10 cellular contexts compared by ENCODE assay signal in genomic region chr1:52955129-52955970, GRCh38. TPM values are rescaled to one million over a fixed set of nuclear protein-coding genes. Genes with fewer than 3 reads are reported as not detected.
DNase-seq lines count a peak whose midpoint lies in the region; ATAC-seq, FAIRE-seq and TF ChIP-seq lines count a peak whose summit lies in the region.
"Had no signal": no experiment of that assay in that cellular context is flagged by ENCODE, and none has a peak within 500 bp of the region (broad histone marks: within the 10 kb centered on the region; RNA-seq: fewer than 3 reads in every experiment).

No MANE protein-coding gene starts in this region.

- FAIRE-seq in HepG2 (lab: Jason Lieb, UNC): no peak

- peak; percentile 89 for DNase-seq in AG09309 (ENCODE audit: low read depth)
- DNase-seq in HT1080 (ENCODE audit: low read depth): peak; percentile 47
- DNase-seq in astrocyte of the hippocampus (ENCODE audit: low read depth, low spot score): peak; percentile 90
- peak; percentile 18 for DNase-seq in HepG2 (ENCODE audit: low spot score)
- DNase-seq in NK-92 treated with Interleukin-12 subunit alpha and Interleukin-12 subunit beta, amount 100 ng/mL, for 24 hours (lab: John Stamatoyannopoulos, UW): no peak
- no peak for DNase-seq in stimulated activated CD4-positive, alpha-beta T cell treated with anti-CD3 and anti-CD28 coated beads, Interleukin-4, amount 100 ng/mL, for 1 hour
- no peak for DNase-seq in hypothalamus (lab: John Stamatoyannopoulos, UW)
- DNase-seq: activated effector memory CD4-positive, alpha-beta T cell treated with anti-CD3 and anti-CD28 coated beads, Interleukin-2, amount 50 U/mL, for 16 hours had no signal

- TF ChIP-seq CTCF in AG09309 (IDR thresholded peaks at IDR 0.05; ENCODE audit: control insufficient read depth, insufficient read depth, low read depth, low read length, missing control alignments) (no peak), HepG2 (CRISPR knock-in tag; IDR thresholded peaks at IDR 0.05) (no peak)

- no peaks in the 10 kb centered on the region for H4K20me1 ChIP-seq in HepG2 (ENCODE audit: insufficient read depth, low read length)

- no peak for TF ChIP-seq RAD21 in HepG2 (CRISPR knock-in tag; IDR thresholded peaks at IDR 0.05)

- intact Hi-C loops in HepG2 (cut with micrococcal nuclease; ENCODE audit: unreplicated experiment): no loop called here

- no TSS peak for BruUV-seq in HepG2 (replicated peaks; lab: Mats Ljungman, UMichigan)

- in situ Hi-C loops in HepG2 (cut with HindIII; ENCODE audit: extremely low pct_ligation_motif_present, low pct_unique_long_range_greater_than_20kb): no loop called here

- H3K4me3 ChIP-seq in AG09309 (ENCODE audit: control insufficient read depth, low read depth, low read length) (no peak overlapping the region), HepG2 (replicated peaks in 1 of 3; ENCODE audit: insufficient read depth in 1 of 3, low read depth in 2 of 3, low read length in 3 of 3) (no peak overlapping the region)
- H3K4me3 ChIP-seq: skin epidermis had no signal

- ATAC-seq in HepG2 (no peak), HG03095 (IDR thresholded peaks at IDR 0.05; ENCODE audit: unreplicated experiment) (no peak)

- H3K4me2 ChIP-seq in HepG2 (ENCODE audit: low read depth, low read length): no peak overlapping the region

- TF ChIP-seq EP300 in HepG2 (IDR thresholded peaks at IDR 0.05; ENCODE audit: low read depth in 2 of 2, low read length in 2 of 2) (no peak), HepG2 (CRISPR knock-in tag; IDR thresholded peaks at IDR 0.05; ENCODE audit: borderline replicate concordance) (no peak)

- POLR2A ChIA-PET in HepG2 (lab: Yijun Ruan, JAX): no interaction called here

- no peak overlapping the region for H3K9ac ChIP-seq in HepG2 (ENCODE audit: insufficient read depth, low read depth, low read length)

- no peak overlapping the region for H3K27ac ChIP-seq in HepG2 (ENCODE audit: extremely low read length, insufficient read depth, low read length)

- H3K36me3 ChIP-seq in HepG2 (replicated peaks in 1 of 2; ENCODE audit: control insufficient read depth in 1 of 2, insufficient read depth in 2 of 2, low read length in 2 of 2): peaks cover 2 to 3% of the 10 kb centered on the region in 2 experiments; a peak in 2 of 5 replicates

- CTCF ChIA-PET in HepG2 (lab: Yijun Ruan, JAX; ENCODE audit: low intra/inter-chr PET ratio, low total read pairs): no interaction called here

- H3K9me3 ChIP-seq in HepG2 (ENCODE audit: low read length): no peaks in the 10 kb centered on the region

- H3K27me3 ChIP-seq in HepG2 (ENCODE audit: control insufficient read depth in 1 of 2, insufficient read depth in 2 of 2, low read length in 2 of 2): no peaks in the 10 kb centered on the region

- H3K4me1 ChIP-seq in HepG2 (ENCODE audit: insufficient read depth, low read length): peaks cover 13% of the 10 kb centered on the region

- H3K79me2 ChIP-seq in HepG2 (ENCODE audit: insufficient read depth, low read length): no peaks in the 10 kb centered on the region

- no peak for TF ChIP-seq POLR2A in HepG2 (IDR thresholded peaks at IDR 0.05; ENCODE audit: insufficient read depth in 1 of 2, low read depth in 2 of 2, low read length in 2 of 2)

- no peak overlapping the region for H2AFZ ChIP-seq in HepG2 (ENCODE audit: low read length)

- 84% methylated on average over 6 of the region's 6 CpGs for WGBS in HepG2 (ENCODE audit: low lambda C conversion rate)

TF ChIP-seq in HepG2, 621 proteins besides CTCF, POLR2A, EP300 and RAD21:
- TF ChIP-seq ATAD3A (CRISPR knock-in tag; IDR thresholded peaks at IDR 0.05) (no peak), FOXA3 (CRISPR knock-in tag; IDR thresholded peaks at IDR 0.05) (no peak), SP1 (IDR thresholded peaks at IDR 0.05) (no peak), SP1 (CRISPR knock-in tag; IDR thresholded peaks at IDR 0.05) (no peak), KLF12 (CRISPR knock-in tag; IDR thresholded peaks at IDR 0.05; ENCODE audit: borderline replicate concordance) (no peak), RFXANK (CRISPR knock-in tag; IDR thresholded peaks at IDR 0.05) (no peak), SKI (IDR thresholded peaks at IDR 0.05; ENCODE audit: partially characterized antibody) (no peak), ZNF205 (CRISPR knock-in tag; IDR thresholded peaks at IDR 0.05) (no peak)

RNA-seq across cellular contexts. Expression of gene SCP2, which starts 28.3 kb away (rescaled TPM):
- total RNA-seq in HT1080 (2014; rRNA removed; shearing (Covaris generic)): 40.9 and 59.3 TPM in 2 replicates
- 85.7 and 93.3 TPM in 2 replicates for polyA plus RNA-seq in HT1080 (2015; cell fraction: cytosol; rRNA removed)
- polyA plus RNA-seq in HT1080 (2015; cell fraction: nucleus; rRNA removed): 66.3 and 67.1 TPM in 2 replicates
- 133 and 215 TPM in 2 replicates for total RNA-seq in HepG2 (2016; rRNA removed; fragmentation: Illumina TruSeq; extraction: Trizol)
- total RNA-seq in HepG2 (2016; cell fraction: cytosol; rRNA removed; fragmentation: Illumina TruSeq; extraction: Trizol; ENCODE audit: low read depth): 13.3 and 15.9 TPM in 2 replicates
- total RNA-seq in HepG2 (2016; cell fraction: insoluble cytoplasmic fraction; rRNA removed; fragmentation: Illumina TruSeq; extraction: Trizol): 133 and 225 TPM in 2 replicates
- 33.4 and 38.1 TPM in 2 replicates for total RNA-seq in HepG2 (2016; cell fraction: membrane; rRNA removed; fragmentation: Illumina TruSeq; extraction: Trizol)
- 54.5 and 57.0 TPM in 2 replicates for total RNA-seq in HepG2 (2016; cell fraction: nucleus; rRNA removed; fragmentation: Illumina TruSeq; extraction: Trizol)
- polyA plus RNA-seq in HepG2 (2011; rRNA removed): 45.6 and 59.0 TPM in 2 replicates
- polyA plus RNA-seq in HepG2 (2011; cell fraction: cytosol; rRNA removed): 21.7 and 41.8 TPM in 2 replicates
- polyA plus RNA-seq in HepG2 (2011; cell fraction: nucleus; rRNA removed): 11.2 and 21.2 TPM in 2 replicates
- 88.5 and 194 TPM in 2 replicates for polyA plus RNA-seq in HepG2 (2012)
- polyA plus RNA-seq in HepG2 (2016; cell fraction: cytosol; fragmentation: Illumina TruSeq; extraction: Trizol; ENCODE audit: low read depth): 12.4 and 13.4 TPM in 2 replicates
- 220 and 248 TPM in 2 replicates for polyA plus RNA-seq in HepG2 (2016; cell fraction: insoluble cytoplasmic fraction; fragmentation: Illumina TruSeq; extraction: Trizol; ENCODE audit: low read depth)
- polyA plus RNA-seq in HepG2 (2016; cell fraction: membrane; fragmentation: Illumina TruSeq; extraction: Trizol; ENCODE audit: low read depth): 28.4 and 29.4 TPM in 2 replicates
- polyA plus RNA-seq in HepG2 (2016; cell fraction: nucleus; fragmentation: Illumina TruSeq; extraction: Trizol; ENCODE audit: insufficient read depth, low read depth): 75.9 and 81.4 TPM in 2 replicates
- 12.4 and 19.8 TPM in 2 replicates for polyA minus RNA-seq in HepG2 (2011; rRNA and poly(A)+ RNA removed; ENCODE audit: low replicate concordance)
- 30.3 and 35.0 TPM in 2 replicates for polyA minus RNA-seq in HepG2 (2011; cell fraction: cytosol; rRNA and poly(A)+ RNA removed)
- polyA minus RNA-seq in HepG2 (2011; cell fraction: nucleus; rRNA and poly(A)+ RNA removed): 32.4 and 42.5 TPM in 2 replicates

RNA-seq across cellular contexts. Expression of gene ECHDC2, which starts 33.8 kb away (rescaled TPM):
- 1.4 and 2.5 TPM in 2 replicates for total RNA-seq in HT1080 (2014; rRNA removed; shearing (Covaris generic))
- 9.7 and 10.2 TPM in 2 replicates for polyA plus RNA-seq in HT1080 (2015; cell fraction: cytosol; rRNA removed)
- 63.7 and 66.1 TPM in 2 replicates for polyA plus RNA-seq in HT1080 (2015; cell fraction: nucleus; rRNA removed)
- 27.3 and 48.1 TPM in 2 replicates for total RNA-seq in HepG2 (2016; rRNA removed; fragmentation: Illumina TruSeq; extraction: Trizol)
- 14.4 and 15.0 TPM in 2 replicates for total RNA-seq in HepG2 (2016; cell fraction: cytosol; rRNA removed; fragmentation: Illumina TruSeq; extraction: Trizol; ENCODE audit: low read depth)
- 24.1 and 48.7 TPM in 2 replicates for total RNA-seq in HepG2 (2016; cell fraction: insoluble cytoplasmic fraction; rRNA removed; fragmentation: Illumina TruSeq; extraction: Trizol)
- 27.6 and 28.1 TPM in 2 replicates for total RNA-seq in HepG2 (2016; cell fraction: membrane; rRNA removed; fragmentation: Illumina TruSeq; extraction: Trizol)
- 47.0 and 57.5 TPM in 2 replicates for total RNA-seq in HepG2 (2016; cell fraction: nucleus; rRNA removed; fragmentation: Illumina TruSeq; extraction: Trizol)
- 90.3 and 107 TPM in 2 replicates for polyA plus RNA-seq in HepG2 (2011; rRNA removed)
- 28.8 and 33.6 TPM in 2 replicates for polyA plus RNA-seq in HepG2 (2011; cell fraction: cytosol; rRNA removed)
- 324 and 383 TPM in 2 replicates for polyA plus RNA-seq in HepG2 (2011; cell fraction: nucleus; rRNA removed)
- polyA plus RNA-seq in HepG2 (2012): 92.3 and 94.6 TPM in 2 replicates
- 10.1 and 14.1 TPM in 2 replicates for polyA plus RNA-seq in HepG2 (2016; cell fraction: cytosol; fragmentation: Illumina TruSeq; extraction: Trizol; ENCODE audit: low read depth)
- polyA plus RNA-seq in HepG2 (2016; cell fraction: insoluble cytoplasmic fraction; fragmentation: Illumina TruSeq; extraction: Trizol; ENCODE audit: low read depth): 25.0 and 28.2 TPM in 2 replicates
- polyA plus RNA-seq in HepG2 (2016; cell fraction: membrane; fragmentation: Illumina TruSeq; extraction: Trizol; ENCODE audit: low read depth): 15.4 and 18.5 TPM in 2 replicates
- 222 and 224 TPM in 2 replicates for polyA plus RNA-seq in HepG2 (2016; cell fraction: nucleus; fragmentation: Illumina TruSeq; extraction: Trizol; ENCODE audit: insufficient read depth, low read depth)
- polyA minus RNA-seq in HepG2 (2011; rRNA and poly(A)+ RNA removed; ENCODE audit: low replicate concordance): 2.4 and 35.6 TPM in 2 replicates
- polyA minus RNA-seq in HepG2 (2011; cell fraction: cytosol; rRNA and poly(A)+ RNA removed): 5.5 and 7.3 TPM in 2 replicates
- 75.6 and 105 TPM in 2 replicates for polyA minus RNA-seq in HepG2 (2011; cell fraction: nucleus; rRNA and poly(A)+ RNA removed)

Comparison
In these comparisons a context has a peak if more than half of its experiments do, and no peak if none do; other contexts are left out.
1. DNase-seq: peak in AG09309 (single experiment), HT1080 (single experiment), astrocyte of the hippocampus (single experiment) and HepG2 (single experiment); none in NK-92 treated with Interleukin-12 subunit alpha and Interleukin-12 subunit beta, amount 100 ng/mL, for 24 hours (single experiment), stimulated activated CD4-positive, alpha-beta T cell treated with anti-CD3 and anti-CD28 coated beads, Interleukin-4, amount 100 ng/mL, for 1 hour (single experiment) and hypothalamus (0 of 51).